18 cellular contexts compared by ENCODE assay signal in genomic region chr20:63837134-63837429, GRCh38. TPM values are rescaled to one million over a fixed set of nuclear protein-coding genes. Genes with fewer than 3 reads are reported as not detected.
DNase-seq lines count a peak whose midpoint lies in the region; ATAC-seq and TF ChIP-seq lines count a peak whose summit lies in the region.
"Had no signal": no experiment of that assay in that cellular context is flagged by ENCODE, and none has a peak within 500 bp of the region (broad histone marks: within the 10 kb centered on the region; RNA-seq: fewer than 3 reads in every experiment).

No MANE protein-coding gene starts in this region.

- H3K18ac ChIP-seq in mesenchymal stem cell (ENCODE audit: low read depth in 1 of 2, low read length in 2 of 2), result peak overlapping the region in 1 of 2 experiments; percentile 44

- H2AFZ ChIP-seq in mesenchymal stem cell (ENCODE audit: low read depth, low read length), result no peak overlapping the region

- H3K14ac ChIP-seq in mesenchymal stem cell (ENCODE audit: low read length in 2 of 2), result no peak overlapping the region

- H2BK12ac ChIP-seq in mesenchymal stem cell (ENCODE audit: low read length in 2 of 2), result peak overlapping the region in 1 of 2 experiments; percentile 79

- no peaks in the 10 kb centered on the region for H3K9me3 Mint-ChIP-seq in stimulated activated naive B cell treated with anti-CD40 and anti-IgM and Interleukin-4, amounts not matched to agents 10 μg/mL and 1 μg/mL and 100 μg/mL, for 72 hours

- H4K91ac ChIP-seq in mesenchymal stem cell (ENCODE audit: low read length), result no peak overlapping the region

- CTCF ChIA-PET in HEK293 (lab: Yijun Ruan, JAX), result no interaction called here

- no peak overlapping the region for H3K23ac ChIP-seq in mesenchymal stem cell (ENCODE audit: low read length in 2 of 2)

- no peak overlapping the region for H2BK15ac ChIP-seq in mesenchymal stem cell (ENCODE audit: low read depth, poor library complexity, severe bottlenecking)

- peaks cover 18 to 35% of the 10 kb centered on the region in 2 donors for H3K4me1 Mint-ChIP-seq in stimulated activated naive B cell treated with anti-CD40 and anti-IgM and Interleukin-4, amounts not matched to agents 10 μg/mL and 1 μg/mL and 100 μg/mL, for 72 hours

- H3K4me1 ChIP-seq in HEK293 (ENCODE audit: control insufficient read depth, insufficient read depth, low read length) (no peaks in the 10 kb centered on the region), RWPE2 (ENCODE audit: insufficient read depth, poor library complexity, severe bottlenecking) (peaks cover 3% of the 10 kb centered on the region), mesenchymal stem cell (ENCODE audit: control insufficient read depth, insufficient read depth, low read depth, low read length) (peaks cover 37% of the 10 kb centered on the region)

- peak overlapping the region; percentile 70 for H3K27ac Mint-ChIP-seq in stimulated activated naive B cell treated with anti-CD40 and anti-IgM and Interleukin-4, amounts not matched to agents 10 μg/mL and 1 μg/mL and 100 μg/mL, for 72 hours

- H3K9me3 ChIP-seq in HEK293 (ENCODE audit: control insufficient read depth, insufficient read depth, low read depth, low read length) (no peaks in the 10 kb centered on the region), RWPE2 (ENCODE audit: severe bottlenecking) (no peaks in the 10 kb centered on the region), mesenchymal stem cell (ENCODE audit: control insufficient read depth, low read length) (no peaks in the 10 kb centered on the region)
- H3K9me3 ChIP-seq: SJSA1 had no signal

- no peak overlapping the region for H3K4me2 ChIP-seq in mesenchymal stem cell (ENCODE audit: low read length, poor library complexity, severe bottlenecking)

- no peak overlapping the region for H3K27ac ChIP-seq in HEK293 (ENCODE audit: extremely low read depth, low read depth, low read length)
- no peak overlapping the region for H3K27ac ChIP-seq in RWPE2 (ENCODE audit: poor library complexity, severe bottlenecking)
- H3K27ac ChIP-seq in mesenchymal stem cell (ENCODE audit: low read length, poor library complexity, severe bottlenecking), result no peak overlapping the region
- H3K27ac ChIP-seq: C4-2B, SJSA1 had no signal

- TF ChIP-seq CTCF in HEK293 (tag by site-specific recombination; IDR thresholded peaks at IDR 0.05) (no peak), RWPE2 (IDR thresholded peaks at IDR 0.05; ENCODE audit: poor library complexity, severe bottlenecking) (no peak)

- peak overlapping the region; percentile 25 for H2BK5ac ChIP-seq in mesenchymal stem cell (ENCODE audit: low read depth, low read length, poor library complexity, severe bottlenecking)

- DNase-seq in RWPE2 (ENCODE audit: low spot score) (peak; percentile 81), mesenchymal stem cell (no peak), medulla oblongata (ENCODE audit: extremely low spot score) (no peak), NCI-H748 treated with DMSO at 0.1 percent for 48 hours (lab: John Stamatoyannopoulos, UW) (no peak)
- no peak for DNase-seq in stimulated activated naive B cell treated with anti-CD40 and anti-IgM and Interleukin-4, amounts not matched to agents 10 μg/mL and 1 μg/mL and 100 μg/mL, for 72 hours
- DNase-seq: CD8-positive, alpha-beta memory T cell; GOT3; KG1; NCI-H1092 treated with DMSO at 0.1 percent for 48 hours; NCI-H1436 treated with DMSO at 0.1 percent for 48 hours; NCI-H1930; NCI-H2227 treated with DMSO at 0.1 percent for 48 hours; NCI-H510A treated with DMSO at 0.1 percent for 48 hours; NCI-H774 had no signal

- no peak overlapping the region for H3K9ac ChIP-seq in mesenchymal stem cell (ENCODE audit: low read length)

- H2BK120ac ChIP-seq in mesenchymal stem cell (ENCODE audit: low read depth, low read length), result no peak overlapping the region

- no peak overlapping the region for H2AK5ac ChIP-seq in mesenchymal stem cell (ENCODE audit: low read length, severe bottlenecking)

- H3K36me3 Mint-ChIP-seq in stimulated activated naive B cell treated with anti-CD40 and anti-IgM and Interleukin-4, amounts not matched to agents 10 μg/mL and 1 μg/mL and 100 μg/mL, for 72 hours, result no peaks in the 10 kb centered on the region

- WGBS in mesenchymal stem cell, result 83% methylated on average over 6 of the region's 9 CpGs

- peaks cover 15 to 19% of the 10 kb centered on the region in 2 donors for H3K27me3 Mint-ChIP-seq in stimulated activated naive B cell treated with anti-CD40 and anti-IgM and Interleukin-4, amounts not matched to agents 10 μg/mL and 1 μg/mL and 100 μg/mL, for 72 hours

- no peak for ATAC-seq in RWPE2 (ENCODE audit: low read depth)
- no peak for ATAC-seq in stimulated activated naive B cell treated with anti-CD40 and anti-IgM and Interleukin-4, amounts not matched to agents 10 μg/mL and 1 μg/mL and 100 μg/mL, for 72 hours (replicated peaks)
- ATAC-seq in HG03135 (IDR thresholded peaks at IDR 0.05; ENCODE audit: unreplicated experiment), result no peak

- H3K36me3 ChIP-seq in HEK293 (ENCODE audit: control insufficient read depth in 2 of 2, insufficient read depth in 1 of 2, low read length in 2 of 2) (no peaks in the 10 kb centered on the region), RWPE2 (ENCODE audit: low read depth) (no peaks in the 10 kb centered on the region), mesenchymal stem cell (ENCODE audit: control insufficient read depth in 1 of 2, insufficient read depth in 2 of 2, low read depth in 1 of 2, low read length in 2 of 2) (no peaks in the 10 kb centered on the region)
- H3K36me3 ChIP-seq: SJSA1 had no signal

- H3K27me3 ChIP-seq in RWPE2 (ENCODE audit: insufficient read depth, poor library complexity, severe bottlenecking), result peaks cover 13% of the 10 kb centered on the region
- H3K27me3 ChIP-seq in mesenchymal stem cell (ENCODE audit: control insufficient read depth in 1 of 2, insufficient read depth in 1 of 2, low read length in 2 of 2), result peaks cover 0 to 35% of the 10 kb centered on the region in 2 experiments
- H3K27me3 ChIP-seq: SJSA1 had no signal

- H3K4me3 ChIP-seq in HEK293 (ENCODE audit: low read depth, low read length), result no peak overlapping the region
- no peak overlapping the region for H3K4me3 ChIP-seq in RWPE2 (ENCODE audit: severe bottlenecking)
- no peak overlapping the region for H3K4me3 ChIP-seq in mesenchymal stem cell (ENCODE audit: insufficient read depth in 1 of 2, low read depth in 1 of 2, low read length in 2 of 2)
- H3K4me3 ChIP-seq: SJSA1 had no signal

- no peak overlapping the region for H4K8ac ChIP-seq in mesenchymal stem cell (ENCODE audit: low read length)

- POLR2A ChIA-PET in HEK293 (lab: Yijun Ruan, JAX), result no interaction called here

- no peaks in the 10 kb centered on the region for H3K79me1 ChIP-seq in mesenchymal stem cell (replicated peaks; ENCODE audit: low read length, poor library complexity, severe bottlenecking)

- H3K4ac ChIP-seq in mesenchymal stem cell (ENCODE audit: low read depth in 1 of 2, low read length in 2 of 2), result no peak overlapping the region

- H3K4me3 Mint-ChIP-seq in stimulated activated naive B cell treated with anti-CD40 and anti-IgM and Interleukin-4, amounts not matched to agents 10 μg/mL and 1 μg/mL and 100 μg/mL, for 72 hours, result no peak overlapping the region

TF ChIP-seq in HEK293, 187 proteins besides CTCF, POLR2A, EP300 and RAD21:
- 0 out of 2 replicates have a peak, but pooled peaks have one; percentile 2 for TF ChIP-seq GLIS2 (tag by site-specific recombination; IDR thresholded peaks at IDR 0.05)
- TF ChIP-seq ZNF571 (tag by site-specific recombination; IDR thresholded peaks at IDR 0.05), result no peak

RNA-seq across cellular contexts. Expression of gene ZBTB46, which starts 6.0 kb away (rescaled TPM):
- polyA plus RNA-seq in mesenchymal stem cell (2013, experiment 1 of 2), result 3.8 TPM
- 3.9 TPM for polyA plus RNA-seq in mesenchymal stem cell (2013, experiment 2 of 2)

RNA-seq across cellular contexts. Expression of gene ABHD16B, which starts 24.2 kb away (rescaled TPM):
- polyA plus RNA-seq in mesenchymal stem cell (2013, experiment 1 of 2), result not detected
- polyA plus RNA-seq in mesenchymal stem cell (2013, experiment 2 of 2), result not detected
- polyA plus RNA-seq: CD8-positive, alpha-beta memory T cell had no signal

RNA-seq across cellular contexts. Expression of gene TPD52L2, which starts 28.0 kb away (rescaled TPM):
- polyA plus RNA-seq in mesenchymal stem cell (2013, experiment 1 of 2), result 124 TPM
- polyA plus RNA-seq in mesenchymal stem cell (2013, experiment 2 of 2), result 125 TPM

RNA-seq across cellular contexts. Expression of gene DNAJC5, which starts 57.8 kb away (rescaled TPM):
- 25.4 TPM for polyA plus RNA-seq in mesenchymal stem cell (2013, experiment 1 of 2)
- 25.9 TPM for polyA plus RNA-seq in mesenchymal stem cell (2013, experiment 2 of 2)
